8 cellular contexts compared by ENCODE assay signal in the genomic region with DNA sequence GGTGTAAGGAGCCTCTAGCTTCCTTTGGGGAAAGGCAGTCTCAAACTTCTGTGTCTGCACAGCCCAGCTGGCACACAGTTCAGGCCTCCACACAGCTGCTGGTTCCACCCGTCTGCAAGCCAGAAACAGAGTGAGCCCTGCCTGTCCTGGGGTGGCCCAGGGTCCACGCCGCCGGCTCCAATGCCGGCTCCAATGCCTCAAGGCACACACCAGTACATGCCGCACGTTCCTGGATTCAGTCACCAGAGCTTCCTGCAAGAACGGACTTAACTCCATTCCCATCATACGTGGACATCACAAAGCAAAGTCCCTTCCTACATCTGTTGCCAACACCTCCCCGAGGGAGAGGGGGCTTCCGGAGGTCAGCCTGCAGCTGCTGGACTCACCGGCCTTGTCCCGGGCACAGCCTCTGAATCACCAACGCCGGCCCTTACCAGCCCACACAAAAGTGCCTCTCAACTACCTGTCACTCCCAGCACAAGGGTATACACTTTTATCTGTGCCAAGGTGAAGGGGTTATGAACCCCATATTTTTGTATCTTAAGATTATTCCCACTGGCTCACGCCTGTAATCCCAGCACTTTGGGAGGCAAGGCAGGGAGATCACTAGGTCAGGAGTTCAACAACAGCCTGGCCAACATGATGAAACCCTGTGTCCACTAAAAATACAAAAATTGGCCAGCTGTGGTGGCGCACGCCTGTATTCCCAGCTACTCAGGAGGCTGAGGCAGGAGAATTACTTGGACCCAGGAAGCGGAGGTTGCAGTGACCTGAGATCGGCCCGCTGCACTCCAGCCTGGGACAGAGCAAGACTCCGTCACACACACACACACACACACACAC. TPM values are rescaled to one million over a fixed set of nuclear protein-coding genes. Genes with fewer than 3 reads are reported as not detected.
DNase-seq lines count a peak whose midpoint lies in the region; ATAC-seq and TF ChIP-seq lines count a peak whose summit lies in the region.

No MANE protein-coding gene starts in this region.

- peak overlapping the region; percentile 35 for H3K4me3 ChIP-seq in coronary artery
- H3K4me3 ChIP-seq in skeletal muscle tissue (ENCODE audit: low read length in 3 of 3): peak overlapping the region; percentile 4 to 35 (median 17)

- H3K27ac ChIP-seq in coronary artery: peak overlapping the region in 1 of 2 donors; percentile 84
- H3K27ac ChIP-seq in skeletal muscle tissue (ENCODE audit: low read depth, low read length): peak overlapping the region; percentile 83

- no peak overlapping the region for H3K4me3 Mint-ChIP-seq in effector memory CD8-positive, alpha-beta T cell

- H3K27ac Mint-ChIP-seq in effector memory CD8-positive, alpha-beta T cell: peak overlapping the region in 1 of 2 donors; percentile 13

- H3K27me3 ChIP-seq in skeletal muscle tissue (ENCODE audit: control insufficient read depth in 3 of 3, insufficient read depth in 3 of 3, low read length in 3 of 3): no peaks in the 10 kb centered on the region

- H3K9me3 ChIP-seq in skeletal muscle tissue (ENCODE audit: control insufficient read depth in 3 of 3, low read length in 3 of 3): no peaks in the 10 kb centered on the region

- no peaks in the 10 kb centered on the region for H3K9me3 Mint-ChIP-seq in effector memory CD8-positive, alpha-beta T cell

- TF ChIP-seq CTCF in coronary artery (IDR thresholded peaks at IDR 0.05) (no peak), GM13977 (IDR thresholded peaks at IDR 0.05; ENCODE audit: extremely low read depth, insufficient read depth, missing control alignments) (no peak)

- no peaks in the 10 kb centered on the region for H3K27me3 Mint-ChIP-seq in effector memory CD8-positive, alpha-beta T cell

- H3K36me3 Mint-ChIP-seq in effector memory CD8-positive, alpha-beta T cell (ENCODE audit: insufficient read depth): peaks cover 43% of the 10 kb centered on the region

- H3K9ac ChIP-seq in skeletal muscle tissue (ENCODE audit: low read depth in 1 of 3, low read length in 3 of 3): peak overlapping the region; percentile 45 to 71 (median 47)

- H3K4me1 ChIP-seq in skeletal muscle tissue (ENCODE audit: control insufficient read depth in 3 of 3, insufficient read depth in 3 of 3, low read length in 3 of 3): peaks cover 58 to 78% (median 59%) of the 10 kb centered on the region in 3 donors

- in situ Hi-C loops in GM13977 (cut with MboI; ENCODE audit: low pct_unique_long_range_greater_than_20kb, low sequenced_read_pairs, unreplicated experiment): no loop called here

- peaks cover 42 to 43% of the 10 kb centered on the region in 2 donors for H3K4me1 Mint-ChIP-seq in effector memory CD8-positive, alpha-beta T cell (ENCODE audit: low read depth in 2 of 2)

- H3K36me3 ChIP-seq in skeletal muscle tissue (ENCODE audit: control insufficient read depth in 3 of 3, insufficient read depth in 3 of 3, low read length in 3 of 3): peaks cover 0 to 5% (median 3%) of the 10 kb centered on the region in 3 donors

- no peak for ATAC-seq in GM19328 (IDR thresholded peaks at IDR 0.05; ENCODE audit: unreplicated experiment)
- ATAC-seq in effector memory CD8-positive, alpha-beta T cell (replicated peaks): no peak

- DNase-seq in HCEC 1CT (peak; percentile 35), coronary artery (ENCODE audit: low spot score) (no peak), kidney tubule cell (ENCODE audit: low spot score) (peak; percentile 64), GM13977 (ENCODE audit: low spot score) (no peak), germinal center (ENCODE audit: low spot score) (no peak)
- no peak for DNase-seq in effector memory CD8-positive, alpha-beta T cell

RNA-seq across cellular contexts. Expression of a gene that starts 8.4 kb away (rescaled TPM):
- 16.2 TPM for total RNA-seq in skeletal muscle tissue

RNA-seq across cellular contexts. Expression of a gene that starts 10.5 kb away (rescaled TPM):
- 6.3 TPM for total RNA-seq in skeletal muscle tissue

RNA-seq across cellular contexts. Expression of a gene that starts 48.6 kb away (rescaled TPM):
- 5.7 TPM for total RNA-seq in skeletal muscle tissue

RNA-seq across cellular contexts. Expression of a gene that starts 53.3 kb away (rescaled TPM):
- 5.2 TPM for total RNA-seq in skeletal muscle tissue

Comparison
In these comparisons a context has a peak if more than half of its experiments do, and no peak if none do; other contexts are left out.
1. DNase-seq: peak in HCEC 1CT (single experiment) and kidney tubule cell (single experiment); none in coronary artery (single experiment), GM13977 (single experiment), germinal center (single experiment) and effector memory CD8-positive, alpha-beta T cell (0 of 3).